Comparison of ENCODE assay signal across 1 cellular context in genomic region chr4:157996598-157996997, GRCh38.
TF ChIP-seq lines count a peak whose summit lies in the region.

No MANE protein-coding gene starts in this region.

TF ChIP-seq in A549, 52 proteins besides CTCF, POLR2A, EP300 and RAD21:
- no peak for TF ChIP-seq REST (IDR thresholded peaks at IDR 0.05)
- TF ChIP-seq MAFK (IDR thresholded peaks at IDR 0.05; ENCODE audit: partially characterized antibody): peak; percentile 22
